Comparison of ENCODE assay signal across 1 cellular context in the genomic region with DNA sequence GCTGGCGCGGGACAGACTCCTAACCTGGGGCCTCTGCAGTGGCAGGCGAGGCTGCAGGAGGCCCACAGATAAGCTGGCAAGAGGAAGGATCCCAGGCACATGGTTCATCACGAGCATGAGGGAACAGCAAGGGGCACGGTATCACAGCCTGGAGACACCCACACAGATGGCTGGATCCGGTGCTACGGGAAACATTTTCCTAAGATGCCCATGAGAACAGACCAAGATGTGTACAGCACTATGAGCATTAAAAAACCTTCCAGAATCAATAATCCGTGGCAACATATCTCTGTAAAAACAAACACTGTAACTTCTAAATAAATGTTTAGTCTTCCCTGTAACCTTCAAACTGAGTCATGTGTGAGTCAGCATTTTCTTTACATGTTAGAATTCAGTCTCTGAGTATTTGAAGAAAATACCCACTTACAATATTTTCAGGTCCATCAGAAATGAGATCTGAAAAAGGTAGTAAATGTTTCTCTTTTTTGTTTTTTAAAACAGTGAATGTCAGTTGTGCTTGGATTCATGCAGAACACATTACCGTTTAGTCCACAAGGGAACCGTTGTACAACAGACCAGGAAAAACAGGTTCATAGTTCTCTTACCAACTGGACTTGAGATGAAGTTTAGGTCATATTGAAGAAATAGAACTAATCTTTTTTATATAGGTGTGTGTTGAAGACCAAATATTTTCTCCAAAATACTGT.
TF ChIP-seq lines count a peak whose summit lies in the region.

No MANE protein-coding gene starts in this region.

TF ChIP-seq in K562, 482 proteins besides CTCF, POLR2A, EP300 and RAD21 (continued from another document and continues in another):
- TF ChIP-seq, protein P1, sequence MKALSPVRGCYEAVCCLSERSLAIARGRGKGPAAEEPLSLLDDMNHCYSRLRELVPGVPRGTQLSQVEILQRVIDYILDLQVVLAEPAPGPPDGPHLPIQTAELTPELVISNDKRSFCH (CRISPR knock-in tag; IDR thresholded peaks at IDR 0.05): no peak
- TF ChIP-seq, protein P1 (tag; IDR thresholded peaks at IDR 0.05): no peak
- peak; percentile 61 for TF ChIP-seq DPF2 (IDR thresholded peaks at IDR 0.05)
- peak; percentile 51; the same call in 1 of the 2 replicates for TF ChIP-seq ARID1B (IDR thresholded peaks at IDR 0.05)
- peak; percentile 15; the same call in 1 of the 2 replicates for TF ChIP-seq SMARCA4 (IDR thresholded peaks at IDR 0.05)
- TF ChIP-seq, protein P2, sequence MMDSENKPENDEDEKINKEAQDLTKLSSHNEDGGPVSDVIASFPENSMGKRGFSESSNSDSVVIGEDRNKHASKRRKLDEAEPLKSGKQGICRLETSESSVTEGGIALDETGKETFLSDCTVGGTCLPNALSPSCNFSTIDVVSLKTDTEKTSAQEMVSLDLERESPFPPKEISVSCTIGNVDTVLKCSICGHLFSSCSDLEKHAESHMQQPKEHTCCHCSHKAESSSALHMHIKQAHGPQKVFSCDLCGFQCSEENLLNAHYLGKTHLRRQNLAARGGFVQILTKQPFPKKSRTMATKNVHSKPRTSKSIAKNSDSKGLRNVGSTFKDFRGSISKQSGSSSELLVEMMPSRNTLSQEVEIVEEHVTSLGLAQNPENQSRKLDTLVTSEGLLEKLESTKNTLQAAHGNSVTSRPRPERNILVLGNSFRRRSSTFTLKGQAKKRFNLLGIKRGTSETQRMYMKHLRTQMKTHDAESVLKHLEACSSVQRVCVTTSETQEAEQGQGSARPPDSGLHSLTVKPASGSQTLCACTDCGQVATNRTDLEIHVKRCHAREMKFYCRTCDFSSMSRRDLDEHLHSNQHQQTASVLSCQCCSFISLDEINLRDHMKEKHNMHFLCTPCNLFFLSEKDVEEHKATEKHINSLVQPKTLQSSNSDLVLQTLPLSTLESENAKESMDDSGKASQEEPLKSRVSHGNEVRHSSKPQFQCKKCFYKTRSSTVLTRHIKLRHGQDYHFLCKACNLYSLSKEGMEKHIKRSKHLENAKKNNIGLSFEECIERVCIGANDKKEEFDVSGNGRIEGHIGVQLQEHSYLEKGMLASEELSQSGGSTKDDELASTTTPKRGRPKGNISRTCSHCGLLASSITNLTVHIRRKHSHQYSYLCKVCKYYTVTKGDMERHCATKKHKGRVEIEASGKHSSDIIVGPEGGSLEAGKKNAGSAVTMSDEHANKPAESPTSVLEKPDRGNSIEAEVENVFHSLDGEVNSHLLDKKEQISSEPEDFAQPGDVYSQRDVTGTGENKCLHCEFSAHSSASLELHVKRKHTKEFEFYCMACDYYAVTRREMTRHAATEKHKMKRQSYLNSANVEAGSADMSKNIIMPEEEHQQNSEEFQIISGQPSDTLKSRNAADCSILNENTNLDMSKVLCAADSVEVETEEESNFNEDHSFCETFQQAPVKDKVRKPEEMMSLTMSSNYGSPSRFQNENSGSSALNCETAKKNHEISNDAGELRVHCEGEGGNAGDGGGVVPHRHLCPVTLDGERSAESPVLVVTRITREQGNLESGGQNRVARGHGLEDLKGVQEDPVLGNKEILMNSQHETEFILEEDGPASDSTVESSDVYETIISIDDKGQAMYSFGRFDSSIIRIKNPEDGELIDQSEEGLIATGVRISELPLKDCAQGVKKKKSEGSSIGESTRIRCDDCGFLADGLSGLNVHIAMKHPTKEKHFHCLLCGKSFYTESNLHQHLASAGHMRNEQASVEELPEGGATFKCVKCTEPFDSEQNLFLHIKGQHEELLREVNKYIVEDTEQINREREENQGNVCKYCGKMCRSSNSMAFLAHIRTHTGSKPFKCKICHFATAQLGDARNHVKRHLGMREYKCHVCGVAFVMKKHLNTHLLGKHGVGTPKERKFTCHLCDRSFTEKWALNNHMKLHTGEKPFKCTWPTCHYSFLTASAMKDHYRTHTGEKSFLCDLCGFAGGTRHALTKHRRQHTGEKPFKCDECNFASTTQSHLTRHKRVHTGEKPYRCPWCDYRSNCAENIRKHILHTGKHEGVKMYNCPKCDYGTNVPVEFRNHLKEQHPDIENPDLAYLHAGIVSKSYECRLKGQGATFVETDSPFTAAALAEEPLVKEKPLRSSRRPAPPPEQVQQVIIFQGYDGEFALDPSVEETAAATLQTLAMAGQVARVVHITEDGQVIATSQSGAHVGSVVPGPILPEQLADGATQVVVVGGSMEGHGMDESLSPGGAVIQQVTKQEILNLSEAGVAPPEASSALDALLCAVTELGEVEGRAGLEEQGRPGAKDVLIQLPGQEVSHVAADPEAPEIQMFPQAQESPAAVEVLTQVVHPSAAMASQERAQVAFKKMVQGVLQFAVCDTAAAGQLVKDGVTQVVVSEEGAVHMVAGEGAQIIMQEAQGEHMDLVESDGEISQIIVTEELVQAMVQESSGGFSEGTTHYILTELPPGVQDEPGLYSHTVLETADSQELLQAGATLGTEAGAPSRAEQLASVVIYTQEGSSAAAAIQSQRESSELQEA (IDR thresholded peaks at IDR 0.05; ENCODE audit: low read depth): no peak
- no peak for TF ChIP-seq ZC3H11A (IDR thresholded peaks at IDR 0.05; ENCODE audit: low read depth, low read length)
- TF ChIP-seq, protein P3, sequence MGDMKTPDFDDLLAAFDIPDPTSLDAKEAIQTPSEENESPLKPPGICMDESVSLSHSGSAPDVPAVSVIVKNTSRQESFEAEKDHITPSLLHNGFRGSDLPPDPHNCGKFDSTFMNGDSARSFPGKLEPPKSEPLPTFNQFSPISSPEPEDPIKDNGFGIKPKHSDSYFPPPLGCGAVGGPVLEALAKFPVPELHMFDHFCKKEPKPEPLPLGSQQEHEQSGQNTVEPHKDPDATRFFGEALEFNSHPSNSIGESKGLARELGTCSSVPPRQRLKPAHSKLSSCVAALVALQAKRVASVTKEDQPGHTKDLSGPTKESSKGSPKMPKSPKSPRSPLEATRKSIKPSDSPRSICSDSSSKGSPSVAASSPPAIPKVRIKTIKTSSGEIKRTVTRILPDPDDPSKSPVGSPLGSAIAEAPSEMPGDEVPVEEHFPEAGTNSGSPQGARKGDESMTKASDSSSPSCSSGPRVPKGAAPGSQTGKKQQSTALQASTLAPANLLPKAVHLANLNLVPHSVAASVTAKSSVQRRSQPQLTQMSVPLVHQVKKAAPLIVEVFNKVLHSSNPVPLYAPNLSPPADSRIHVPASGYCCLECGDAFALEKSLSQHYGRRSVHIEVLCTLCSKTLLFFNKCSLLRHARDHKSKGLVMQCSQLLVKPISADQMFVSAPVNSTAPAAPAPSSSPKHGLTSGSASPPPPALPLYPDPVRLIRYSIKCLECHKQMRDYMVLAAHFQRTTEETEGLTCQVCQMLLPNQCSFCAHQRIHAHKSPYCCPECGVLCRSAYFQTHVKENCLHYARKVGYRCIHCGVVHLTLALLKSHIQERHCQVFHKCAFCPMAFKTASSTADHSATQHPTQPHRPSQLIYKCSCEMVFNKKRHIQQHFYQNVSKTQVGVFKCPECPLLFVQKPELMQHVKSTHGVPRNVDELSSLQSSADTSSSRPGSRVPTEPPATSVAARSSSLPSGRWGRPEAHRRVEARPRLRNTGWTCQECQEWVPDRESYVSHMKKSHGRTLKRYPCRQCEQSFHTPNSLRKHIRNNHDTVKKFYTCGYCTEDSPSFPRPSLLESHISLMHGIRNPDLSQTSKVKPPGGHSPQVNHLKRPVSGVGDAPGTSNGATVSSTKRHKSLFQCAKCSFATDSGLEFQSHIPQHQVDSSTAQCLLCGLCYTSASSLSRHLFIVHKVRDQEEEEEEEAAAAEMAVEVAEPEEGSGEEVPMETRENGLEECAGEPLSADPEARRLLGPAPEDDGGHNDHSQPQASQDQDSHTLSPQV (IDR thresholded peaks at IDR 0.05): peak; percentile 54; the same call in 1 of the 2 replicates
- no peak for TF ChIP-seq FOXJ3 (CRISPR knock-in tag; IDR thresholded peaks at IDR 0.05)
- peak; percentile 90 for TF ChIP-seq NFE2 (IDR thresholded peaks at IDR 0.05; ENCODE audit: low read depth)
- TF ChIP-seq, protein P4, sequence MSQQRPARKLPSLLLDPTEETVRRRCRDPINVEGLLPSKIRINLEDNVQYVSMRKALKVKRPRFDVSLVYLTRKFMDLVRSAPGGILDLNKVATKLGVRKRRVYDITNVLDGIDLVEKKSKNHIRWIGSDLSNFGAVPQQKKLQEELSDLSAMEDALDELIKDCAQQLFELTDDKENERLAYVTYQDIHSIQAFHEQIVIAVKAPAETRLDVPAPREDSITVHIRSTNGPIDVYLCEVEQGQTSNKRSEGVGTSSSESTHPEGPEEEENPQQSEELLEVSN (IDR thresholded peaks at IDR 0.05; ENCODE audit: borderline replicate concordance in 1 of 2, extremely low read depth in 1 of 2, insufficient read depth in 1 of 2, insufficient read length in 1 of 2, low read depth in 1 of 2, low read length in 1 of 2, poor library complexity in 1 of 2, severe bottlenecking in 1 of 2): peak in 1 of 2 experiments; percentile 46
- TF ChIP-seq MAFK (IDR thresholded peaks at IDR 0.05; ENCODE audit: low read length): peak; percentile 89
- peak; percentile 90 for TF ChIP-seq MAFF (IDR thresholded peaks at IDR 0.05; ENCODE audit: low read length)
- TF ChIP-seq, protein P5, sequence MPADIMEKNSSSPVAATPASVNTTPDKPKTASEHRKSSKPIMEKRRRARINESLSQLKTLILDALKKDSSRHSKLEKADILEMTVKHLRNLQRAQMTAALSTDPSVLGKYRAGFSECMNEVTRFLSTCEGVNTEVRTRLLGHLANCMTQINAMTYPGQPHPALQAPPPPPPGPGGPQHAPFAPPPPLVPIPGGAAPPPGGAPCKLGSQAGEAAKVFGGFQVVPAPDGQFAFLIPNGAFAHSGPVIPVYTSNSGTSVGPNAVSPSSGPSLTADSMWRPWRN (IDR thresholded peaks at IDR 0.05; ENCODE audit: low read depth): no peak
- TF ChIP-seq CEBPG (CRISPR knock-in tag; IDR thresholded peaks at IDR 0.05): no peak
- no peak for TF ChIP-seq CEBPG (tag; conservative IDR thresholded peaks at IDR 0.05 in 1 of 2, IDR thresholded peaks at IDR 0.05 in 1 of 2)
- TF ChIP-seq, protein P6, sequence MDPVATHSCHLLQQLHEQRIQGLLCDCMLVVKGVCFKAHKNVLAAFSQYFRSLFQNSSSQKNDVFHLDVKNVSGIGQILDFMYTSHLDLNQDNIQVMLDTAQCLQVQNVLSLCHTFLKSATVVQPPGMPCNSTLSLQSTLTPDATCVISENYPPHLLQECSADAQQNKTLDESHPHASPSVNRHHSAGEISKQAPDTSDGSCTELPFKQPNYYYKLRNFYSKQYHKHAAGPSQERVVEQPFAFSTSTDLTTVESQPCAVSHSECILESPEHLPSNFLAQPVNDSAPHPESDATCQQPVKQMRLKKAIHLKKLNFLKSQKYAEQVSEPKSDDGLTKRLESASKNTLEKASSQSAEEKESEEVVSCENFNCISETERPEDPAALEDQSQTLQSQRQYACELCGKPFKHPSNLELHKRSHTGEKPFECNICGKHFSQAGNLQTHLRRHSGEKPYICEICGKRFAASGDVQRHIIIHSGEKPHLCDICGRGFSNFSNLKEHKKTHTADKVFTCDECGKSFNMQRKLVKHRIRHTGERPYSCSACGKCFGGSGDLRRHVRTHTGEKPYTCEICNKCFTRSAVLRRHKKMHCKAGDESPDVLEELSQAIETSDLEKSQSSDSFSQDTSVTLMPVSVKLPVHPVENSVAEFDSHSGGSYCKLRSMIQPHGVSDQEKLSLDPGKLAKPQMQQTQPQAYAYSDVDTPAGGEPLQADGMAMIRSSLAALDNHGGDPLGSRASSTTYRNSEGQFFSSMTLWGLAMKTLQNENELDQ (CRISPR knock-in tag; IDR thresholded peaks at IDR 0.05; ENCODE audit: borderline replicate concordance): no peak
- TF ChIP-seq, protein P7, sequence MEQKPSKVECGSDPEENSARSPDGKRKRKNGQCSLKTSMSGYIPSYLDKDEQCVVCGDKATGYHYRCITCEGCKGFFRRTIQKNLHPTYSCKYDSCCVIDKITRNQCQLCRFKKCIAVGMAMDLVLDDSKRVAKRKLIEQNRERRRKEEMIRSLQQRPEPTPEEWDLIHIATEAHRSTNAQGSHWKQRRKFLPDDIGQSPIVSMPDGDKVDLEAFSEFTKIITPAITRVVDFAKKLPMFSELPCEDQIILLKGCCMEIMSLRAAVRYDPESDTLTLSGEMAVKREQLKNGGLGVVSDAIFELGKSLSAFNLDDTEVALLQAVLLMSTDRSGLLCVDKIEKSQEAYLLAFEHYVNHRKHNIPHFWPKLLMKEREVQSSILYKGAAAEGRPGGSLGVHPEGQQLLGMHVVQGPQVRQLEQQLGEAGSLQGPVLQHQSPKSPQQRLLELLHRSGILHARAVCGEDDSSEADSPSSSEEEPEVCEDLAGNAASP (IDR thresholded peaks at IDR 0.05): no peak
- TF ChIP-seq DIDO1 (tag; IDR thresholded peaks at IDR 0.05; ENCODE audit: low read depth): no peak
- TF ChIP-seq HDAC3 (IDR thresholded peaks at IDR 0.05; ENCODE audit: borderline replicate concordance, partially characterized antibody): no peak
- TF ChIP-seq ARNT (IDR thresholded peaks at IDR 0.05): no peak
- no peak for TF ChIP-seq HNRNPUL1 (IDR thresholded peaks at IDR 0.05; ENCODE audit: low read length)
- peak; percentile 19; the same call in 1 of the 2 replicates for TF ChIP-seq JUND (IDR thresholded peaks at IDR 0.05; ENCODE audit: borderline replicate concordance, low read depth, low read length)
- TF ChIP-seq JUND (tag; IDR thresholded peaks at IDR 0.05; ENCODE audit: borderline replicate concordance, low read depth, low read length): no peak; the same call in 2 of the 3 replicates
- no peak for TF ChIP-seq PHB (CRISPR knock-in tag; IDR thresholded peaks at IDR 0.05)
- TF ChIP-seq NFE2L1 (tag; IDR thresholded peaks at IDR 0.05; ENCODE audit: borderline replicate concordance, low read depth): peak; percentile 84
